In the genomic region with DNA sequence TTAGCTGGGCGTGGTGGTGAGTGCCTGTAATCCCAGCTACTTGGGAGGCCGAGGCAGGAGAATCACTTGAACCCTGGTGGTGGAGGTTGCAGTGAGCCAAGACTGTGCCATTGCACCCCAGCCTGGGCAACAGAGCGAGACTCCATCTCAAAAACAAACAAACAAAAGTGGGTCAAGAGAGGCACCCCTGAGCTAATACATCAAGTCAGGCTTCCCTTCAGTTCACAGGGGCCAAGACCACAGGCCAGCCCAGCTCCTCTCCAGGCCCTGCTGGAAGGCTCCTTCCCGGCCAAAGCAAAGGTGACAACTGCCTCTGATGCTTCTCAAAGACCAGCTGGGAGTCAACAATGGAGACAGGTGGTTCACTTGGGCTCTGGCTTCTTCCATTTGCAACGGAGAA, we compare ENCODE assay signal across 14 cellular contexts. TPM values are rescaled to one million over a fixed set of nuclear protein-coding genes. Genes with fewer than 3 reads are reported as not detected.
"Had no signal": no experiment of that assay in that cellular context is flagged by ENCODE, and none has a peak within 500 bp of the region (broad histone marks: within the 10 kb centered on the region; RNA-seq: fewer than 3 reads in every experiment).

No MANE protein-coding gene starts in this region.

RNA-seq across cellular contexts. Expression of a gene that starts 14.7 kb away (rescaled TPM):
- total RNA-seq: naive thymus-derived CD4-positive, alpha-beta T cell; natural killer cell; occipital lobe; osteoblast; pulmonary artery endothelial cell; right atrium auricular region had no signal
- polyA plus RNA-seq: naive thymus-derived CD4-positive, alpha-beta T cell; neural cell; ovary; smooth muscle cell had no signal

RNA-seq across cellular contexts. Expression of a gene that starts 24.6 kb away (rescaled TPM):
- total RNA-seq: occipital lobe, osteoblast, ovary, pulmonary artery endothelial cell, right atrium auricular region, smooth muscle cell, stomach, subcutaneous adipose tissue, upper lobe of left lung, urinary bladder, uterus had no signal
- polyA plus RNA-seq: neural cell, smooth muscle cell had no signal
